8 cellular contexts compared by ENCODE assay signal in the genomic region with DNA sequence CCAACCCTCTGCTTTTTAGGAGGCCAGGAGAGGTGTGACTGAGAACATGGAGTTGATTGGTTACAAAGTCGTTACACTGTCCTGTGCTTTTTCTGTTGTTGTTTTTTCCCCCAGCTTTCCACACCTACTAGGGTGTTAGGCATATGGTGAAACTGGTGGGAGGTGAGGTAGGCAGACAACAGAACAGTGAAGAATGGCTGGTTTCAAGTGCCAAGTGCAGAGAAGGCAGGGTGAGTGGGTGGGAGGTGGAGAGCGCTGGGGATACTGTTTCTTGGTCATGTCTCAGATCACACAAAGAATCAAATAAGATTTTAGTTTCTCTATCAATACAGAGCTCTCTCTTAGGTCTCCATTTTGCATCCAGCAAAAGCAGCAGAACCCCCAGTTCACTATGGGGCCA. TPM values are rescaled to one million over a fixed set of nuclear protein-coding genes. Genes with fewer than 3 reads are reported as not detected.
DNase-seq lines count a peak whose midpoint lies in the region; ATAC-seq and TF ChIP-seq lines count a peak whose summit lies in the region.

No MANE protein-coding gene starts in this region.

- no peak for TF ChIP-seq POLR2A in sigmoid colon (IDR thresholded peaks at IDR 0.05)

- WGBS in sigmoid colon, 2 donors, result 72 to 76% methylated on average over 2 of the region's 2 CpGs

- H3K27me3 ChIP-seq in dorsolateral prefrontal cortex (no peaks in the 10 kb centered on the region), sigmoid colon (no peaks in the 10 kb centered on the region)

- H3K4me1 ChIP-seq in sigmoid colon, result peaks cover 0 to 55% (median 50%) of the 10 kb centered on the region in 4 donors

- intact Hi-C loops in dorsolateral prefrontal cortex (cut with DNase I) (loop anchor here (5.0 to 10.0 kb wide), 5 partner anchors 48 to 225 kb away; a partner anchor contains a TSS), sigmoid colon (cut with DNase I) (loop anchor here (5.0 kb wide), 3 partner anchors 137 to 267 kb away; a partner anchor contains a TSS)

- H3K27ac ChIP-seq in dorsolateral prefrontal cortex, result peak overlapping the region in 58 of 59 donors; percentile 2 to 99 (median 95)
- H3K27ac ChIP-seq in sigmoid colon, result peak overlapping the region; percentile 98 to 100 (median 98)

- no peaks in the 10 kb centered on the region for H3K9me3 ChIP-seq in sigmoid colon

- DNase-seq in stimulated activated naive CD4-positive, alpha-beta T cell treated with Interleukin-2 at 50 U/mL for 16 hours (lab: John Stamatoyannopoulos, UW), result peak; percentile 74
- DNase-seq in stimulated activated naive CD4-positive, alpha-beta T cell (lab: John Stamatoyannopoulos, UW), result no peak
- DNase-seq in dorsolateral prefrontal cortex, result peak in 5 of 10 donors; percentile 19 to 58 (median 54)
- DNase-seq in sigmoid colon, result no peak
- no peak for DNase-seq in NCI-H2107 (lab: John Stamatoyannopoulos, UW)
- DNase-seq in midbrain (lab: John Stamatoyannopoulos, UW), result no peak

- H3K36me3 ChIP-seq in sigmoid colon, result no peaks in the 10 kb centered on the region

- TF ChIP-seq CTCF in dorsolateral prefrontal cortex (IDR thresholded peaks at IDR 0.05 in 54 of 56, conservative IDR thresholded peaks at IDR 0.05 in 2 of 56; ENCODE audit: low read depth in 1 of 56, partially characterized antibody in 56 of 56) (no peak), sigmoid colon (IDR thresholded peaks at IDR 0.05) (no peak)

- ATAC-seq in GM18511 (IDR thresholded peaks at IDR 0.05; ENCODE audit: unreplicated experiment) (no peak), HG03045 (IDR thresholded peaks at IDR 0.05; ENCODE audit: unreplicated experiment) (no peak)

- H3K4me3 ChIP-seq in dorsolateral prefrontal cortex (peak overlapping the region in 24 of 59 donors; percentile 4 to 99 (median 93)), sigmoid colon (no peak overlapping the region)

- TF ChIP-seq EP300 in sigmoid colon (IDR thresholded peaks at IDR 0.05), result no peak

RNA-seq across cellular contexts. Expression of a gene that starts 2.2 kb away (rescaled TPM):
- total RNA-seq in dorsolateral prefrontal cortex (1,000 to 10,000 TPM in 93 of 120 experiments, 100 to 1,000 TPM in 27; 588 to 1,376 (median 1,110) TPM), sigmoid colon (100 to 1,000 TPM; 150 to 306 (median 163) TPM)
- 100 to 1,000 TPM in 1 of 3 donors, 10 to 100 TPM in 2; 43.5 to 154 (median 57.7) TPM for polyA plus RNA-seq in sigmoid colon

RNA-seq across cellular contexts. Expression of a gene that starts 45.7 kb away (rescaled TPM):
- total RNA-seq in dorsolateral prefrontal cortex, result 10 to 100 TPM; 11.7 to 22.4 (median 16.7) TPM
- total RNA-seq in sigmoid colon, result 10 to 100 TPM; 17.6 to 29.4 (median 20.9) TPM
- 10 to 100 TPM; 19.8 to 24.6 (median 20.8) TPM for polyA plus RNA-seq in sigmoid colon
